2 cellular contexts compared by ENCODE assay signal in genomic region chr16:67459066-67459857, GRCh38.
TF ChIP-seq lines count a peak whose summit lies in the region.

No MANE protein-coding gene starts in this region.

TF ChIP-seq in A549, 52 proteins besides CTCF, POLR2A, EP300 and RAD21 (continued from another document):
- TF ChIP-seq POLR2AphosphoS2 (conservative IDR thresholded peaks at IDR 0.05; ENCODE audit: low read length) (no peak), USF2 (IDR thresholded peaks at IDR 0.05) (no peak), MYC (IDR thresholded peaks at IDR 0.05; ENCODE audit: borderline replicate concordance, low read length) (no peak), BHLHE40 (IDR thresholded peaks at IDR 0.05; ENCODE audit: low read depth, low read length) (no peak), RARB (CRISPR knock-in tag; IDR thresholded peaks at IDR 0.05) (no peak), HEYL (CRISPR knock-in tag; IDR thresholded peaks at IDR 0.05) (no peak), HOXB13 (CRISPR knock-in tag; IDR thresholded peaks at IDR 0.05; ENCODE audit: low read depth) (no peak)
- TF ChIP-seq, protein P1, sequence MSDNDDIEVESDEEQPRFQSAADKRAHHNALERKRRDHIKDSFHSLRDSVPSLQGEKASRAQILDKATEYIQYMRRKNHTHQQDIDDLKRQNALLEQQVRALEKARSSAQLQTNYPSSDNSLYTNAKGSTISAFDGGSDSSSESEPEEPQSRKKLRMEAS (IDR thresholded peaks at IDR 0.05), result no peak

TF ChIP-seq in HEK293T, 16 proteins besides CTCF, POLR2A, EP300 and RAD21 (continued from another document):
- no peak for TF ChIP-seq CTBP1 (IDR thresholded peaks at IDR 0.05; ENCODE audit: borderline replicate concordance)
